1 cellular context compared by ENCODE assay signal in the genomic region with DNA sequence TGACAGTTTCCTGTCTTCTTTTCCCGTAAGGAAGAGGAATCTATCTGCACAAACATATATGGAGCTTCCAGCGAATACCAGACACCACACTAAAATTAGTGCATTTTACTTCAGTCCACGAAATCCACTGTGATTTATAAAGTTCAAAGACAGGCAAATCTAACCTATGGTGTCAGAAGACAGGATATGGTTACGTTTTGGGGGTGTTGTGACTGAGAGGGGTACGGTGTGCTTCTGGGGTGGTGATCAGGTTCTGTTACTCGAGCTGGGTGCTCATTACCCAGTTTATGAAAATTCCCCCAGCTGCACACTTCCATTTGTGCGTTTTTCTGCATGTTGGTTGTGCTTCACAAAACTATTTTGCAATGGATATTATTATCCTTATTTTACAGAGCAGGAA.
TF ChIP-seq lines count a peak whose summit lies in the region.

No MANE protein-coding gene starts in this region.

TF ChIP-seq in WTC11, 78 proteins besides CTCF, POLR2A, EP300 and RAD21 (continued from another document):
- no peak for TF ChIP-seq E2F5 (CRISPR knock-in tag; IDR thresholded peaks at IDR 0.05)
- TF ChIP-seq PRRX2 (CRISPR knock-in tag; IDR thresholded peaks at IDR 0.05): no peak
- no peak for TF ChIP-seq SOX15 (CRISPR knock-in tag; IDR thresholded peaks at IDR 0.05)
- TF ChIP-seq, protein P1, sequence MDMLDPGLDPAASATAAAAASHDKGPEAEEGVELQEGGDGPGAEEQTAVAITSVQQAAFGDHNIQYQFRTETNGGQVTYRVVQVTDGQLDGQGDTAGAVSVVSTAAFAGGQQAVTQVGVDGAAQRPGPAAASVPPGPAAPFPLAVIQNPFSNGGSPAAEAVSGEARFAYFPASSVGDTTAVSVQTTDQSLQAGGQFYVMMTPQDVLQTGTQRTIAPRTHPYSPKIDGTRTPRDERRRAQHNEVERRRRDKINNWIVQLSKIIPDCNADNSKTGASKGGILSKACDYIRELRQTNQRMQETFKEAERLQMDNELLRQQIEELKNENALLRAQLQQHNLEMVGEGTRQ (CRISPR knock-in tag; IDR thresholded peaks at IDR 0.05): no peak
- no peak for TF ChIP-seq GRHL2 (CRISPR knock-in tag; IDR thresholded peaks at IDR 0.05; ENCODE audit: insufficient replicate concordance, severe bottlenecking)
- TF ChIP-seq, protein P2, sequence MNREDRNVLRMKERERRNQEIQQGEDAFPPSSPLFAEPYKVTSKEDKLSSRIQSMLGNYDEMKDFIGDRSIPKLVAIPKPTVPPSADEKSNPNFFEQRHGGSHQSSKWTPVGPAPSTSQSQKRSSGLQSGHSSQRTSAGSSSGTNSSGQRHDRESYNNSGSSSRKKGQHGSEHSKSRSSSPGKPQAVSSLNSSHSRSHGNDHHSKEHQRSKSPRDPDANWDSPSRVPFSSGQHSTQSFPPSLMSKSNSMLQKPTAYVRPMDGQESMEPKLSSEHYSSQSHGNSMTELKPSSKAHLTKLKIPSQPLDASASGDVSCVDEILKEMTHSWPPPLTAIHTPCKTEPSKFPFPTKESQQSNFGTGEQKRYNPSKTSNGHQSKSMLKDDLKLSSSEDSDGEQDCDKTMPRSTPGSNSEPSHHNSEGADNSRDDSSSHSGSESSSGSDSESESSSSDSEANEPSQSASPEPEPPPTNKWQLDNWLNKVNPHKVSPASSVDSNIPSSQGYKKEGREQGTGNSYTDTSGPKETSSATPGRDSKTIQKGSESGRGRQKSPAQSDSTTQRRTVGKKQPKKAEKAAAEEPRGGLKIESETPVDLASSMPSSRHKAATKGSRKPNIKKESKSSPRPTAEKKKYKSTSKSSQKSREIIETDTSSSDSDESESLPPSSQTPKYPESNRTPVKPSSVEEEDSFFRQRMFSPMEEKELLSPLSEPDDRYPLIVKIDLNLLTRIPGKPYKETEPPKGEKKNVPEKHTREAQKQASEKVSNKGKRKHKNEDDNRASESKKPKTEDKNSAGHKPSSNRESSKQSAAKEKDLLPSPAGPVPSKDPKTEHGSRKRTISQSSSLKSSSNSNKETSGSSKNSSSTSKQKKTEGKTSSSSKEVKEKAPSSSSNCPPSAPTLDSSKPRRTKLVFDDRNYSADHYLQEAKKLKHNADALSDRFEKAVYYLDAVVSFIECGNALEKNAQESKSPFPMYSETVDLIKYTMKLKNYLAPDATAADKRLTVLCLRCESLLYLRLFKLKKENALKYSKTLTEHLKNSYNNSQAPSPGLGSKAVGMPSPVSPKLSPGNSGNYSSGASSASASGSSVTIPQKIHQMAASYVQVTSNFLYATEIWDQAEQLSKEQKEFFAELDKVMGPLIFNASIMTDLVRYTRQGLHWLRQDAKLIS (CRISPR knock-in tag; IDR thresholded peaks at IDR 0.05; ENCODE audit: borderline replicate concordance): no peak
- TF ChIP-seq ZNF532 (CRISPR knock-in tag; IDR thresholded peaks at IDR 0.05; ENCODE audit: borderline replicate concordance): no peak
- no peak for TF ChIP-seq ATF2 (CRISPR knock-in tag; IDR thresholded peaks at IDR 0.05; ENCODE audit: borderline replicate concordance, low read depth)
- TF ChIP-seq MYBL2 (CRISPR knock-in tag; IDR thresholded peaks at IDR 0.05): no peak
- TF ChIP-seq, protein P3, sequence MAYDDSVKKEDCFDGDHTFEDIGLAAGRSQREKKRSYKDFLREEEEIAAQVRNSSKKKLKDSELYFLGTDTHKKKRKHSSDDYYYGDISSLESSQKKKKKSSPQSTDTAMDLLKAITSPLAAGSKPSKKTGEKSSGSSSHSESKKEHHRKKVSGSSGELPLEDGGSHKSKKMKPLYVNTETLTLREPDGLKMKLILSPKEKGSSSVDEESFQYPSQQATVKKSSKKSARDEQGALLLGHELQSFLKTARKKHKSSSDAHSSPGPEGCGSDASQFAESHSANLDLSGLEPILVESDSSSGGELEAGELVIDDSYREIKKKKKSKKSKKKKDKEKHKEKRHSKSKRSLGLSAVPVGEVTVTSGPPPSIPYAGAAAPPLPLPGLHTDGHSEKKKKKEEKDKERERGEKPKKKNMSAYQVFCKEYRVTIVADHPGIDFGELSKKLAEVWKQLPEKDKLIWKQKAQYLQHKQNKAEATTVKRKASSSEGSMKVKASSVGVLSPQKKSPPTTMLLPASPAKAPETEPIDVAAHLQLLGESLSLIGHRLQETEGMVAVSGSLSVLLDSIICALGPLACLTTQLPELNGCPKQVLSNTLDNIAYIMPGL (CRISPR knock-in tag; IDR thresholded peaks at IDR 0.05): no peak
- no peak for TF ChIP-seq ZNF396 (CRISPR knock-in tag; IDR thresholded peaks at IDR 0.05; ENCODE audit: borderline replicate concordance)
- TF ChIP-seq, protein P4, sequence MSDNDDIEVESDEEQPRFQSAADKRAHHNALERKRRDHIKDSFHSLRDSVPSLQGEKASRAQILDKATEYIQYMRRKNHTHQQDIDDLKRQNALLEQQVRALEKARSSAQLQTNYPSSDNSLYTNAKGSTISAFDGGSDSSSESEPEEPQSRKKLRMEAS (CRISPR knock-in tag; IDR thresholded peaks at IDR 0.05): no peak
- TF ChIP-seq TEAD4 (CRISPR knock-in tag; IDR thresholded peaks at IDR 0.05): no peak
